12 cellular contexts compared by ENCODE assay signal in the genomic region with DNA sequence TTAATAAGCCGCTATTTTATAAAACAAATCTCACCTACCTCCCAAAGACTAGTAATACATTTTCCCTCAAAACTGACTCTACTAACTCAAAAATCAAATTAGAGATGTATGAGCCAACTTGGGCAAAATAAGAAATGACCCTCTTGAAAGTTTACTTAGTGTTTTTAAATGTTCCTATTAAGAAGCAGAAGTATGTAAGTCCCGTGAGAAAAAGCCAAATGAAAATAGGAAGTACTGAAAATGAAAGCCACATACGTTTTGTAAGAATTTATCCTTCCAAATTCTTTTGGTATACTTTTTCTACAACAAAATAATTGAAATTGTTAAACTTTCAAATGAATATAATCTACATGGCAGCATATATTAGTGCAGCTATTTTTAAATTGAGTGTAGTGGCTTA.
DNase-seq lines count a peak whose midpoint lies in the region; ATAC-seq, FAIRE-seq and TF ChIP-seq lines count a peak whose summit lies in the region.
"Had no signal": no experiment of that assay in that cellular context is flagged by ENCODE, and none has a peak within 500 bp of the region (broad histone marks: within the 10 kb centered on the region; RNA-seq: fewer than 3 reads in every experiment).

No MANE protein-coding gene starts in this region.

- ATAC-seq in aorta (ENCODE audit: low FRiP score) = no peak
- ATAC-seq: GM23338, heart right ventricle had no signal

- H3K27ac ChIP-seq in skin epidermis (peak overlapping the region in 11 of 21 experiments; percentile 1 to 83 (median 67)), aorta (ENCODE audit: low read depth in 1 of 2, low read length in 2 of 2) (no peak overlapping the region)
- H3K27ac ChIP-seq: sigmoid colon had no signal

- H3K4me3 ChIP-seq in NB4 (ENCODE audit: low read depth, low read length) = peak overlapping the region; percentile 71
- H3K4me3 ChIP-seq in skin epidermis = no peak overlapping the region
- H3K4me3 ChIP-seq in aorta (ENCODE audit: low read length in 2 of 2) = no peak overlapping the region
- H3K4me3 ChIP-seq: GM23338, sigmoid colon had no signal

- no peak for TF ChIP-seq POLR2A in NB4 (IDR thresholded peaks at IDR 0.05; ENCODE audit: extremely low read depth, insufficient read length)
- no peak for TF ChIP-seq POLR2A in H54 (IDR thresholded peaks at IDR 0.05; ENCODE audit: low read depth, low read length)

- no peaks in the 10 kb centered on the region for H3K9me3 Mint-ChIP-seq in activated naive CD8-positive, alpha-beta T cell (ENCODE audit: low read depth)
- H3K9me3 Mint-ChIP-seq: GM23338 had no signal

- H3K36me3 ChIP-seq in aorta (ENCODE audit: control insufficient read depth in 1 of 2, insufficient read depth in 2 of 2, low read length in 1 of 2) = no peaks in the 10 kb centered on the region
- H3K36me3 ChIP-seq: heart right ventricle, sigmoid colon had no signal

- no peaks in the 10 kb centered on the region for H3K27me3 Mint-ChIP-seq in activated naive CD8-positive, alpha-beta T cell

- intact Hi-C loops in aorta (cut with DNase I) = no loop called here

- DNase-seq in GM18507 (ENCODE audit: extremely low spot score, insufficient read length, low read depth) (no peak), NB4 (ENCODE audit: low read depth) (peak; percentile 77), aorta (no peak), EL (no peak), H54 (ENCODE audit: insufficient read length, low spot score) (no peak)
- DNase-seq: heart right ventricle, midbrain, sigmoid colon, T1000 had no signal

- TF ChIP-seq CTCF in NB4 (IDR thresholded peaks at IDR 0.05; ENCODE audit: low read depth, low read length) = no peak

- FAIRE-seq in GM18507 (lab: Jason Lieb, UNC) (peak; percentile 82), H54 (lab: Jason Lieb, UNC) (no peak)

- no peaks in the 10 kb centered on the region for H3K9me3 ChIP-seq in aorta (ENCODE audit: control insufficient read depth, low read length)
- H3K9me3 ChIP-seq: heart right ventricle, sigmoid colon had no signal

- H3K4me3 Mint-ChIP-seq in activated naive CD8-positive, alpha-beta T cell = peak overlapping the region; percentile 85
- H3K4me3 Mint-ChIP-seq: GM23338 had no signal

- peaks cover 84% of the 10 kb centered on the region for H3K4me1 Mint-ChIP-seq in activated naive CD8-positive, alpha-beta T cell (ENCODE audit: low read depth)

- WGBS in aorta, 2 donors = 22 to 28% methylated on average over 3 of the region's 3 CpGs

- no peaks in the 10 kb centered on the region for H3K36me3 Mint-ChIP-seq in activated naive CD8-positive, alpha-beta T cell

- H3K27ac Mint-ChIP-seq in activated naive CD8-positive, alpha-beta T cell = peak overlapping the region; percentile 91

- no peaks in the 10 kb centered on the region for H3K4me1 ChIP-seq in aorta (ENCODE audit: control insufficient read depth in 1 of 2, insufficient read depth in 2 of 2, low read length in 2 of 2)

- H3K27me3 ChIP-seq in aorta (ENCODE audit: control insufficient read depth in 1 of 2, insufficient read depth in 2 of 2, low read length in 1 of 2) = no peaks in the 10 kb centered on the region
- H3K27me3 ChIP-seq: heart right ventricle, sigmoid colon had no signal

Comparison
In these comparisons a context has a peak if more than half of its experiments do, and no peak if none do; other contexts are left out.
1. H3K27ac ChIP-seq: peak in skin epidermis (11 of 21); none in aorta (0 of 2).